In the genomic region with DNA sequence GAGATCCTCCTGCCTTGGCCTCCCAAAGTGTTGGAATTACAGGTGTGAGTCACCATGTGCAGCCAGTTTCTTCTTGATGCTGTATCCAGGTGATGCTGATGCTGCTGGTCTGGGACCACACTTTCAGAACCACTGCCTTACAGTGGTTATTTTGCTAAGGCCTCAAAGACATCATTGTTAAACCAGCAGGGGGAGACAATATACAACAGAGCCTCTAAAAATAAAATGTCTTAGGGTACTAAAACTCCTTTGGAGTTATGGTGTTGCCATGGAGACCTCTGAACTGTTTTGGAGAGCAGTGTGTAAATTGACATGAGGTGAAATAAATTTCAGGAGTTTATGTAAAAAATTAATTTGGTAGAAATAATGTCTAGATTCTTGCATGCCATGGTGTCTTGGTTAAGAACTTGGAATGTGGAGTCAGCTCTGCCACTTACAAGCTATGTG, we compare ENCODE assay signal across 8 cellular contexts. TPM values are rescaled to one million over a fixed set of nuclear protein-coding genes. Genes with fewer than 3 reads are reported as not detected.
DNase-seq lines count a peak whose midpoint lies in the region; ATAC-seq, FAIRE-seq and TF ChIP-seq lines count a peak whose summit lies in the region.

No MANE protein-coding gene starts in this region.

- CTCF ChIA-PET in AG04450 (lab: Charles Lee) (interaction anchor here (0.6 to 4.7 kb wide), 31 partner anchors 9 to 1743 kb away, joined by 3 to 162 read pairs (median 4); partner anchors contain the start of genes PIGH, RDH11 and RDH12), HepG2 (lab: Yijun Ruan, JAX; ENCODE audit: low intra/inter-chr PET ratio, low total read pairs) (interaction anchor here (1.1 to 2.8 kb wide), 4 partner anchors 34 to 86 kb away, joined by 3 to 38 read pairs (median 11); partner anchors contain the start of gene RDH12)

- ATAC-seq in HepG2 = peak; percentile 24
- no peak for ATAC-seq in omental fat pad (ENCODE audit: low FRiP score)

- POLR2A ChIA-PET in AG04450 (lab: Yijun Ruan, JAX) (interaction anchor here (1.5 to 2.5 kb wide), 2 partner anchors 19 to 77 kb away, joined by 4 to 8 read pairs; partner anchors contain the start of genes PIGH and RDH11), HepG2 (lab: Yijun Ruan, JAX) (interaction anchor here (0.6 to 1.8 kb wide), 5 partner anchors 18 to 86 kb away, joined by 3 to 11 read pairs (median 4); partner anchors contain the start of genes PIGH and RDH11)

- peak; percentile 32 for FAIRE-seq in HepG2 (lab: Jason Lieb, UNC)

- intact Hi-C loops in colonic mucosa (cut with DNase I) = loop anchor here (2.0 kb wide), 1 partner anchor 48 kb away; no protein-coding TSS in a partner anchor
- intact Hi-C loops in HepG2 (cut with micrococcal nuclease; ENCODE audit: unreplicated experiment) = loop anchor here (1.0 to 2.0 kb wide), 3 partner anchors 34 to 86 kb away; no protein-coding TSS in a partner anchor

- no peak overlapping the region for H3K9ac ChIP-seq in colonic mucosa (ENCODE audit: low read depth in 2 of 2, low read length in 2 of 2)
- peak overlapping the region; percentile 73; the same call in 1 of the 2 replicates for H3K9ac ChIP-seq in HepG2 (ENCODE audit: insufficient read depth, low read depth, low read length)

- DNase-seq in AG04450 (ENCODE audit: low read depth, low spot score) = peak; percentile 43
- peak; percentile 37 for DNase-seq in GM06990 (ENCODE audit: extremely low read depth, insufficient read length)
- peak; percentile 6 for DNase-seq in NCI-H1048 (lab: John Stamatoyannopoulos, UW)
- DNase-seq in SKM-1 (lab: John Stamatoyannopoulos, UW; ENCODE audit: unreplicated experiment) = peak; percentile 22
- peak; percentile 20 for DNase-seq in colonic mucosa
- peak; percentile 75 for DNase-seq in HepG2 (ENCODE audit: low spot score)
- peak in 1 of 2 donors; percentile 25 for DNase-seq in tibial nerve (ENCODE audit: low spot score in 2 of 2)
- DNase-seq in omental fat pad (ENCODE audit: low spot score) = no peak

- no TSS peak for BruUV-seq in HepG2 (replicated peaks; lab: Mats Ljungman, UMichigan)

- TF ChIP-seq CTCF in AG04450 (IDR thresholded peaks at IDR 0.05; ENCODE audit: low read depth, low read length) (peak; percentile 78), GM06990 (IDR thresholded peaks at IDR 0.05; ENCODE audit: insufficient read depth, low read length, poor library complexity, severe bottlenecking) (peak; percentile 65), colonic mucosa (IDR thresholded peaks at IDR 0.05) (peak; percentile 72), HepG2 (CRISPR knock-in tag; IDR thresholded peaks at IDR 0.05) (peak; percentile 79), tibial nerve (IDR thresholded peaks at IDR 0.05) (peak; percentile 55 to 77 (median 61)), omental fat pad (IDR thresholded peaks at IDR 0.05) (peak in 1 of 3 donors; percentile 55)

- H3K27ac ChIP-seq in AG04450 (ENCODE audit: low read depth, low read length) (no peak overlapping the region), colonic mucosa (peak overlapping the region; percentile 66), HepG2 (ENCODE audit: extremely low read length, insufficient read depth, low read length) (peak overlapping the region; percentile 61), tibial nerve (peak overlapping the region in 2 of 4 donors; percentile 87 to 90)

- H3K4me1 ChIP-seq in colonic mucosa (no peaks in the 10 kb centered on the region), HepG2 (ENCODE audit: insufficient read depth, low read length) (peaks cover 44% of the 10 kb centered on the region), tibial nerve (peaks cover 0 to 35% (median 21%) of the 10 kb centered on the region in 4 donors)

- TF ChIP-seq POLR2A in HepG2 (IDR thresholded peaks at IDR 0.05; ENCODE audit: insufficient read depth in 1 of 2, low read depth in 2 of 2, low read length in 2 of 2) (no peak), tibial nerve (IDR thresholded peaks at IDR 0.05) (no peak)

- H2AFZ ChIP-seq in HepG2 (ENCODE audit: low read length) = no peak overlapping the region

- TF ChIP-seq EP300 in HepG2 (IDR thresholded peaks at IDR 0.05; ENCODE audit: low read depth in 2 of 2, low read length in 2 of 2) (no peak), HepG2 (CRISPR knock-in tag; IDR thresholded peaks at IDR 0.05; ENCODE audit: borderline replicate concordance) (no peak), tibial nerve (IDR thresholded peaks at IDR 0.05) (no peak)

- H3K4me2 ChIP-seq in HepG2 (ENCODE audit: low read depth, low read length) = peak overlapping the region; percentile 86

- in situ Hi-C loops in HepG2 (cut with HindIII; ENCODE audit: extremely low pct_ligation_motif_present, low pct_unique_long_range_greater_than_20kb) = loop anchor here (5.0 to 25.0 kb wide), 3 partner anchors 49 to 1194 kb away; partner anchors contain the start of gene RDH12

- peaks cover 6% of the 10 kb centered on the region for H3K27me3 ChIP-seq in AG04450 (ENCODE audit: control insufficient read depth, insufficient read depth, low read length)
- no peaks in the 10 kb centered on the region; the same call in none of the 2 replicates for H3K27me3 ChIP-seq in GM06990 (replicated peaks; ENCODE audit: control insufficient read depth, insufficient read depth, low read length)
- no peaks in the 10 kb centered on the region for H3K27me3 ChIP-seq in colonic mucosa
- H3K27me3 ChIP-seq in HepG2 (ENCODE audit: control insufficient read depth in 1 of 2, insufficient read depth in 2 of 2, low read length in 2 of 2) = 0 out of 5 replicates have a peak, but pooled peaks cover 0 to 5% of the 10 kb centered on the region in 2 experiments
- H3K27me3 ChIP-seq in tibial nerve = no peaks in the 10 kb centered on the region

- H3K9me3 ChIP-seq in AG04450 (ENCODE audit: control insufficient read depth, insufficient read depth, low read length) = no peaks in the 10 kb centered on the region; the same call in 1 of the 2 replicates
- no peaks in the 10 kb centered on the region for H3K9me3 ChIP-seq in colonic mucosa
- H3K9me3 ChIP-seq in HepG2 (ENCODE audit: low read length) = no peaks in the 10 kb centered on the region
- H3K9me3 ChIP-seq in tibial nerve = no peaks in the 10 kb centered on the region

- peak; percentile 46; the same call in 1 of the 2 replicates for TF ChIP-seq RAD21 in HepG2 (CRISPR knock-in tag; IDR thresholded peaks at IDR 0.05)

- H3K36me3 ChIP-seq in GM06990 (ENCODE audit: control insufficient read depth, insufficient read depth, low read length) (no peaks in the 10 kb centered on the region), colonic mucosa (no peaks in the 10 kb centered on the region), HepG2 (replicated peaks in 1 of 2; ENCODE audit: control insufficient read depth in 1 of 2, insufficient read depth in 2 of 2, low read length in 2 of 2) (no peaks in the 10 kb centered on the region), tibial nerve (no peaks in the 10 kb centered on the region)

- H3K79me2 ChIP-seq in HepG2 (ENCODE audit: insufficient read depth, low read length) = no peaks in the 10 kb centered on the region

- no peaks in the 10 kb centered on the region for H4K20me1 ChIP-seq in HepG2 (ENCODE audit: insufficient read depth, low read length)

- no peak overlapping the region for H3K4me3 ChIP-seq in AG04450 (ENCODE audit: low read depth, low read length)
- H3K4me3 ChIP-seq in GM06990 (replicated peaks; ENCODE audit: low read depth, low read length) = no peak overlapping the region
- H3K4me3 ChIP-seq in colonic mucosa = no peak overlapping the region
- peak overlapping the region; percentile 81 to 95 (median 88); a peak in 4 of 6 replicates for H3K4me3 ChIP-seq in HepG2 (replicated peaks in 1 of 3; ENCODE audit: insufficient read depth in 1 of 3, low read depth in 2 of 3, low read length in 3 of 3)
- no peak overlapping the region for H3K4me3 ChIP-seq in tibial nerve

RNA-seq across cellular contexts. Expression of gene ARG2, which starts 1.1 kb away (rescaled TPM):
- polyA plus RNA-seq in AG04450 (2011; rRNA removed) (2.6 TPM in 2 replicates), HepG2 (2011; rRNA removed) (71.2 and 73.6 TPM in 2 replicates)
- 4.5 and 4.6 TPM in 2 replicates for polyA minus RNA-seq in AG04450 (2011; rRNA and poly(A)+ RNA removed)
- total RNA-seq in colonic mucosa (10 to 100 TPM in 1 of 2 donors, 1 to 10 TPM in 1; 4.7 to 11.5 TPM), HepG2 (2016; rRNA removed; fragmentation: Illumina TruSeq; extraction: Trizol) (37.5 and 59.7 TPM in 2 replicates), tibial nerve (10 to 100 TPM in 1 of 4 donors, 1 to 10 TPM in 2, under 1 TPM in 1; 0.44 to 21.3 (median 2.6) TPM), omental fat pad (10 to 100 TPM in 3 of 4 donors, 1 to 10 TPM in 1; 1.6 to 13.9 (median 11.3) TPM)
- total RNA-seq in HepG2 (2016; cell fraction: cytosol; rRNA removed; fragmentation: Illumina TruSeq; extraction: Trizol; ENCODE audit: low read depth) = 6.3 and 7.7 TPM in 2 replicates
- 39.6 and 59.5 TPM in 2 replicates for total RNA-seq in HepG2 (2016; cell fraction: insoluble cytoplasmic fraction; rRNA removed; fragmentation: Illumina TruSeq; extraction: Trizol)
- total RNA-seq in HepG2 (2016; cell fraction: membrane; rRNA removed; fragmentation: Illumina TruSeq; extraction: Trizol) = 11.9 and 12.9 TPM in 2 replicates
- 15.1 and 17.4 TPM in 2 replicates for total RNA-seq in HepG2 (2016; cell fraction: nucleus; rRNA removed; fragmentation: Illumina TruSeq; extraction: Trizol)
- 60.1 and 70.4 TPM in 2 replicates for polyA plus RNA-seq in HepG2 (2011; cell fraction: cytosol; rRNA removed)
- 17.5 and 19.4 TPM in 2 replicates for polyA plus RNA-seq in HepG2 (2011; cell fraction: nucleus; rRNA removed)
- polyA plus RNA-seq in HepG2 (2012) = 40.9 and 79.8 TPM in 2 replicates
- polyA plus RNA-seq in HepG2 (2016; cell fraction: cytosol; fragmentation: Illumina TruSeq; extraction: Trizol; ENCODE audit: low read depth) = 6.2 and 6.3 TPM in 2 replicates
- polyA plus RNA-seq in HepG2 (2016; cell fraction: insoluble cytoplasmic fraction; fragmentation: Illumina TruSeq; extraction: Trizol; ENCODE audit: low read depth) = 53.1 and 54.4 TPM in 2 replicates
- polyA plus RNA-seq in HepG2 (2016; cell fraction: membrane; fragmentation: Illumina TruSeq; extraction: Trizol; ENCODE audit: low read depth) = 9.5 and 9.6 TPM in 2 replicates
- polyA plus RNA-seq in HepG2 (2016; cell fraction: nucleus; fragmentation: Illumina TruSeq; extraction: Trizol; ENCODE audit: insufficient read depth, low read depth) = 17.5 and 21.2 TPM in 2 replicates
- polyA minus RNA-seq in HepG2 (2011; rRNA and poly(A)+ RNA removed; ENCODE audit: low replicate concordance) = 30.7 and 305 TPM in 2 replicates
- polyA minus RNA-seq in HepG2 (2011; cell fraction: cytosol; rRNA and poly(A)+ RNA removed) = 47.9 and 62.8 TPM in 2 replicates
- polyA minus RNA-seq in HepG2 (2011; cell fraction: nucleus; rRNA and poly(A)+ RNA removed) = 28.6 and 33.4 TPM in 2 replicates

RNA-seq across cellular contexts. Expression of gene PIGH, which starts 18.6 kb away (rescaled TPM):
- polyA plus RNA-seq in AG04450 (2011; rRNA removed) (16.0 and 17.6 TPM in 2 replicates), HepG2 (2011; rRNA removed) (43.5 and 53.6 TPM in 2 replicates)
- 7.8 and 8.2 TPM in 2 replicates for polyA minus RNA-seq in AG04450 (2011; rRNA and poly(A)+ RNA removed)
- total RNA-seq in colonic mucosa (10 to 100 TPM; 16.3 to 17.1 TPM), HepG2 (2016; rRNA removed; fragmentation: Illumina TruSeq; extraction: Trizol) (18.7 and 30.0 TPM in 2 replicates), tibial nerve (10 to 100 TPM; 19.2 to 48.8 (median 23.8) TPM), omental fat pad (10 to 100 TPM; 16.0 to 27.7 (median 24.9) TPM)
- total RNA-seq in HepG2 (2016; cell fraction: cytosol; rRNA removed; fragmentation: Illumina TruSeq; extraction: Trizol; ENCODE audit: low read depth) = 23.7 and 27.0 TPM in 2 replicates
- total RNA-seq in HepG2 (2016; cell fraction: insoluble cytoplasmic fraction; rRNA removed; fragmentation: Illumina TruSeq; extraction: Trizol) = 19.2 and 31.7 TPM in 2 replicates
- total RNA-seq in HepG2 (2016; cell fraction: membrane; rRNA removed; fragmentation: Illumina TruSeq; extraction: Trizol) = 32.7 and 35.6 TPM in 2 replicates
- 30.3 and 31.6 TPM in 2 replicates for total RNA-seq in HepG2 (2016; cell fraction: nucleus; rRNA removed; fragmentation: Illumina TruSeq; extraction: Trizol)
- 27.5 and 43.0 TPM in 2 replicates for polyA plus RNA-seq in HepG2 (2011; cell fraction: cytosol; rRNA removed)
- polyA plus RNA-seq in HepG2 (2011; cell fraction: nucleus; rRNA removed) = 107 and 111 TPM in 2 replicates
- polyA plus RNA-seq in HepG2 (2012) = 25.2 and 35.2 TPM in 2 replicates
- polyA plus RNA-seq in HepG2 (2016; cell fraction: cytosol; fragmentation: Illumina TruSeq; extraction: Trizol; ENCODE audit: low read depth) = 24.8 and 31.5 TPM in 2 replicates
- polyA plus RNA-seq in HepG2 (2016; cell fraction: insoluble cytoplasmic fraction; fragmentation: Illumina TruSeq; extraction: Trizol; ENCODE audit: low read depth) = 17.9 and 20.6 TPM in 2 replicates
- polyA plus RNA-seq in HepG2 (2016; cell fraction: membrane; fragmentation: Illumina TruSeq; extraction: Trizol; ENCODE audit: low read depth) = 29.8 and 32.1 TPM in 2 replicates
- polyA plus RNA-seq in HepG2 (2016; cell fraction: nucleus; fragmentation: Illumina TruSeq; extraction: Trizol; ENCODE audit: insufficient read depth, low read depth) = 61.7 and 63.3 TPM in 2 replicates
- 16.6 and 25.0 TPM in 2 replicates for polyA minus RNA-seq in HepG2 (2011; rRNA and poly(A)+ RNA removed; ENCODE audit: low replicate concordance)
- polyA minus RNA-seq in HepG2 (2011; cell fraction: cytosol; rRNA and poly(A)+ RNA removed) = 19.3 and 21.0 TPM in 2 replicates
- 10.9 and 17.5 TPM in 2 replicates for polyA minus RNA-seq in HepG2 (2011; cell fraction: nucleus; rRNA and poly(A)+ RNA removed)

RNA-seq across cellular contexts. Expression of gene VTI1B, which starts 55.8 kb away (rescaled TPM):
- polyA plus RNA-seq in AG04450 (2011; rRNA removed) (110 and 127 TPM in 2 replicates), HepG2 (2011; rRNA removed) (26.1 and 39.0 TPM in 2 replicates)
- polyA minus RNA-seq in AG04450 (2011; rRNA and poly(A)+ RNA removed) = 54.6 and 60.2 TPM in 2 replicates
- total RNA-seq in colonic mucosa (100 to 1,000 TPM; 116 to 121 TPM), HepG2 (2016; rRNA removed; fragmentation: Illumina TruSeq; extraction: Trizol) (93.4 and 103 TPM in 2 replicates), tibial nerve (100 to 1,000 TPM in 3 of 4 donors, 10 to 100 TPM in 1; 66.1 to 123 (median 103) TPM), omental fat pad (100 to 1,000 TPM in 3 of 4 donors, 10 to 100 TPM in 1; 96.1 to 133 (median 114) TPM)
- total RNA-seq in HepG2 (2016; cell fraction: cytosol; rRNA removed; fragmentation: Illumina TruSeq; extraction: Trizol; ENCODE audit: low read depth) = 490 and 499 TPM in 2 replicates
- total RNA-seq in HepG2 (2016; cell fraction: insoluble cytoplasmic fraction; rRNA removed; fragmentation: Illumina TruSeq; extraction: Trizol) = 82.3 and 101 TPM in 2 replicates
- 431 and 454 TPM in 2 replicates for total RNA-seq in HepG2 (2016; cell fraction: membrane; rRNA removed; fragmentation: Illumina TruSeq; extraction: Trizol)
- total RNA-seq in HepG2 (2016; cell fraction: nucleus; rRNA removed; fragmentation: Illumina TruSeq; extraction: Trizol) = 33.3 and 43.2 TPM in 2 replicates
- 20.7 and 27.3 TPM in 2 replicates for polyA plus RNA-seq in HepG2 (2011; cell fraction: cytosol; rRNA removed)
- polyA plus RNA-seq in HepG2 (2011; cell fraction: nucleus; rRNA removed) = 9.5 and 12.2 TPM in 2 replicates
- polyA plus RNA-seq in HepG2 (2012) = 31.1 and 40.8 TPM in 2 replicates
- 700 and 745 TPM in 2 replicates for polyA plus RNA-seq in HepG2 (2016; cell fraction: cytosol; fragmentation: Illumina TruSeq; extraction: Trizol; ENCODE audit: low read depth)
- polyA plus RNA-seq in HepG2 (2016; cell fraction: insoluble cytoplasmic fraction; fragmentation: Illumina TruSeq; extraction: Trizol; ENCODE audit: low read depth) = 92.1 and 96.4 TPM in 2 replicates
- polyA plus RNA-seq in HepG2 (2016; cell fraction: membrane; fragmentation: Illumina TruSeq; extraction: Trizol; ENCODE audit: low read depth) = 412 and 438 TPM in 2 replicates
- 62.6 and 62.8 TPM in 2 replicates for polyA plus RNA-seq in HepG2 (2016; cell fraction: nucleus; fragmentation: Illumina TruSeq; extraction: Trizol; ENCODE audit: insufficient read depth, low read depth)
- polyA minus RNA-seq in HepG2 (2011; rRNA and poly(A)+ RNA removed; ENCODE audit: low replicate concordance) = 16.7 and 35.8 TPM in 2 replicates
- 17.1 and 22.0 TPM in 2 replicates for polyA minus RNA-seq in HepG2 (2011; cell fraction: cytosol; rRNA and poly(A)+ RNA removed)
- 25.4 and 25.8 TPM in 2 replicates for polyA minus RNA-seq in HepG2 (2011; cell fraction: nucleus; rRNA and poly(A)+ RNA removed)

Comparison
In these comparisons a context has a peak if more than half of its experiments do, and no peak if none do; other contexts are left out.
1. H3K4me3 ChIP-seq: peak in HepG2 (3 of 3); none in AG04450 (single experiment), GM06990 (single experiment), colonic mucosa (single experiment) and tibial nerve (0 of 4).